In the genomic region with DNA sequence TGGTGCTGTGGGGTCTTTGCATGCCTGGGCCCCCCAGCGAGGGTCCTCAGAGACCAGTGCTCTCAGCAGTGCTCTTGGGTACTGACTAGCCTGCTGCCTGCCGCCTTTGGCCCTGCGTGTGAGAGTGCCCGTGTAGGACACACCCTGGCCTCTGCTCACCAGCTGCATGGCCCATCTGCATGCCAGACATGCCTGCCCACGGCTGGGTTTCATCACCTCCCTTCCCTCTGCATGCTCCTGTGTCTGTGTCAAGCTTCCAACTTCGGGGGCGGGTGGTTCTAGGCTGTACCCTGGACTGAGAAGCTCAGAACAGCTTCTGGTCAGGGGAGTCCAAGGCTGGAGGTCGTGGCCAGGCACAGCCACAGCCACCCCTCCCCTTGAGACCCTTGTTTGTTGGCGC, we compare ENCODE assay signal across 14 cellular contexts. TPM values are rescaled to one million over a fixed set of nuclear protein-coding genes. Genes with fewer than 3 reads are reported as not detected.
DNase-seq lines count a peak whose midpoint lies in the region; ATAC-seq and TF ChIP-seq lines count a peak whose summit lies in the region.
"Had no signal": no experiment of that assay in that cellular context is flagged by ENCODE, and none has a peak within 500 bp of the region (broad histone marks: within the 10 kb centered on the region; RNA-seq: fewer than 3 reads in every experiment).

No MANE protein-coding gene starts in this region.

- H3K36me3 ChIP-seq in left lung (peaks cover 0 to 17% of the 10 kb centered on the region in 2 donors), urinary bladder (ENCODE audit: insufficient read depth) (peaks cover 3% of the 10 kb centered on the region)

- no peak for DNase-seq in Right ventricle myocardium inferior (ENCODE audit: missing footprints)
- DNase-seq in right cardiac atrium: no peak
- peak; percentile 11 to 37 for DNase-seq in cardiac fibroblast (ENCODE audit: low read depth in 2 of 2)
- DNase-seq in left lung: no peak
- DNase-seq in NCI-H1930 (lab: John Stamatoyannopoulos, UW): no peak
- DNase-seq in GDM1 (lab: John Stamatoyannopoulos, UW): no peak
- DNase-seq: activated CD4-positive, alpha-beta T cell treated with anti-CD3 and anti-CD28 coated beads for 1 hour; activated naive CD8-positive, alpha-beta T cell treated with anti-CD3 and anti-CD28 coated beads, Interleukin-2, amount 10 ng/mL, durations not matched to agents 7 days and 5 days; NCI-H1694; NCI-H526 had no signal

- H3K9me3 ChIP-seq in right cardiac atrium (ENCODE audit: control insufficient read depth, low read length) (no peaks in the 10 kb centered on the region), left lung (no peaks in the 10 kb centered on the region)
- H3K9me3 ChIP-seq: HAP-1 had no signal

- intact Hi-C loops in Right ventricle myocardium inferior (cut with DNase I): no loop called here
- intact Hi-C loops in right cardiac atrium (cut with DNase I): no loop called here
- intact Hi-C loops in left lung (cut with DNase I): no loop called here

- H3K4me3 ChIP-seq in right cardiac atrium (ENCODE audit: low read length) (no peak overlapping the region), cardiac fibroblast (replicated peaks in 1 of 2; ENCODE audit: low read depth in 2 of 2, low read length in 2 of 2) (no peak overlapping the region), left lung (no peak overlapping the region), urinary bladder (ENCODE audit: low read depth, low read length) (no peak overlapping the region)
- H3K4me3 ChIP-seq: HAP-1 had no signal

- H3K27me3 ChIP-seq in right cardiac atrium (ENCODE audit: control insufficient read depth, insufficient read depth): no peaks in the 10 kb centered on the region
- H3K27me3 ChIP-seq in left lung: no peaks in the 10 kb centered on the region

- whole genome bisulfite sequencing in right cardiac atrium: 65% methylated on average over 9 of the region's 9 CpGs
- 77% methylated on average over 9 of the region's 9 CpGs for WGBS in urinary bladder

- H3K27ac ChIP-seq in right cardiac atrium (ENCODE audit: low read length): no peak overlapping the region
- no peak overlapping the region for H3K27ac ChIP-seq in left lung
- peak overlapping the region; percentile 14 for H3K27ac ChIP-seq in urinary bladder (ENCODE audit: low read depth)

- H3K4me1 ChIP-seq in right cardiac atrium (ENCODE audit: control insufficient read depth, insufficient read depth, low read length) (no peaks in the 10 kb centered on the region), left lung (no peaks in the 10 kb centered on the region), urinary bladder (ENCODE audit: insufficient read depth) (no peaks in the 10 kb centered on the region)
- H3K4me1 ChIP-seq: HAP-1 had no signal

- ATAC-seq in Right ventricle myocardium inferior: peak; percentile 47
- ATAC-seq in right cardiac atrium: no peak
- ATAC-seq in left lung: peak; percentile 34
- ATAC-seq in HG03097 (IDR thresholded peaks at IDR 0.05; ENCODE audit: low FRiP score, unreplicated experiment): no peak
- ATAC-seq: Panc1 had no signal

- no peak for TF ChIP-seq CTCF in cardiac fibroblast (IDR thresholded peaks at IDR 0.05; ENCODE audit: low read depth, low read length)
- TF ChIP-seq CTCF in left lung (IDR thresholded peaks at IDR 0.05): no peak

RNA-seq across cellular contexts. Expression of a gene that starts 56.9 kb away (rescaled TPM):
- total RNA-seq in Right ventricle myocardium inferior (7.7 TPM), right cardiac atrium (10 to 100 TPM; 11.1 to 19.7 (median 12.7) TPM), left lung (100 to 1,000 TPM; 123 to 279 TPM), urinary bladder (48.7 TPM)
- polyA plus RNA-seq in right cardiac atrium (5.1 TPM), urinary bladder (66.3 TPM)

Comparison
In these comparisons a context has a peak if more than half of its experiments do, and no peak if none do; other contexts are left out.
1. ATAC-seq: peak in Right ventricle myocardium inferior (single experiment) and left lung (single experiment); none in right cardiac atrium (0 of 2) and HG03097 (single experiment).
2. DNase-seq: peak in cardiac fibroblast (2 of 2); none in Right ventricle myocardium inferior (single experiment), right cardiac atrium (0 of 3), left lung (0 of 2), NCI-H1930 (0 of 2) and GDM1 (single experiment).